ENCODE assay signal across 24 cellular contexts in the genomic region with DNA sequence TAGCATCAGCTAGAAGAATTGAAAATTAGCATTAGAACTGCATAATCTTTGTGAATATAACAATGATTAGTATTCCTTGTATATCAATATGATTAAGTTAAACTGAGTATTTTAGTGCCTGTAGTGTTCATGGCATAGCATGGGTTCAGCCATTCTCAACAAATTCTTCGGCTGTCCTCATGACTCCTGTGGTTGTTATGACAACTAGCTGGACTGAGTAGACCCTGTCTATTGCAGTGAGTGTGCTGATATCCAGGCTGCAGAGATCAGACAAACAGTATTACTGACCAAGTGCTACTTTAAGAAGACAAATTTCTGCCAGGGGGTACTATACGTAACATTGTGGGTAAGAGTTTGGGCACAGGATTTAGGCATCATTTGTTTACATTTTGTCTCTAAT.
"Had no signal": no experiment of that assay in that cellular context is flagged by ENCODE, and none has a peak within 500 bp of the region (broad histone marks: within the 10 kb centered on the region; RNA-seq: fewer than 3 reads in every experiment).

No MANE protein-coding gene starts in this region.

- H3K4me3 Mint-ChIP-seq: dendritic cell treated with granulocyte-macrophage colony-stimulating factor and Interleukin-4, amounts not matched to agents 40 ng/mL and 50 ng/mL, for 4 days; effector memory CD8-positive, alpha-beta T cell; immature natural killer cell; natural killer cell treated with Interleukin-12 subunit alpha and Interleukin-12 subunit beta and Interleukin-15 and Interleukin-18, amount 100 ng/mL, for 72 hours; stimulated activated memory B cell treated with anti-CD40 and anti-IgM and Interleukin-4, amounts not matched to agents 10 μg/mL and 1 μg/mL and 100 μg/mL, for 72 hours; stimulated activated naive CD8-positive, alpha-beta T cell treated with anti-CD3 and anti-CD28 coated beads, Interleukin-15, Interleukin-2, amounts not matched to agents 100 ng/mL and 50 ng/mL, for 24 hours had no signal

- H3K27me3 ChIP-seq: esophagus squamous epithelium, gastroesophageal sphincter, spleen, tibial artery had no signal

- ATAC-seq: effector memory CD8-positive, alpha-beta T cell; gastroesophageal sphincter; left cardiac atrium; left ventricle myocardium superior; natural killer cell treated with Interleukin-12 subunit alpha and Interleukin-12 subunit beta and Interleukin-15 and Interleukin-18, amount 100 ng/mL, for 72 hours; sciatic nerve; stimulated activated memory B cell treated with anti-CD40 and anti-IgM and Interleukin-4, amounts not matched to agents 10 μg/mL and 1 μg/mL and 100 μg/mL, for 72 hours had no signal

- H3K36me3 Mint-ChIP-seq: stimulated activated memory B cell treated with anti-CD40 and anti-IgM and Interleukin-4, amounts not matched to agents 10 μg/mL and 1 μg/mL and 100 μg/mL, for 72 hours had no signal

- H3K4me1 ChIP-seq: esophagus squamous epithelium, gastroesophageal sphincter, spleen, tibial artery had no signal

- H3K4me3 ChIP-seq: esophagus squamous epithelium, gastroesophageal sphincter, lung, psoas muscle, spleen, tibial artery had no signal

- H3K27me3 Mint-ChIP-seq: dendritic cell treated with granulocyte-macrophage colony-stimulating factor and Interleukin-4, amounts not matched to agents 40 ng/mL and 50 ng/mL, for 4 days; stimulated activated memory B cell treated with anti-CD40 and anti-IgM and Interleukin-4, amounts not matched to agents 10 μg/mL and 1 μg/mL and 100 μg/mL, for 72 hours; stimulated activated naive CD8-positive, alpha-beta T cell treated with anti-CD3 and anti-CD28 coated beads, Interleukin-15, Interleukin-2, amounts not matched to agents 100 ng/mL and 50 ng/mL, for 24 hours had no signal

- H3K27ac Mint-ChIP-seq: dendritic cell treated with granulocyte-macrophage colony-stimulating factor and Interleukin-4, amounts not matched to agents 40 ng/mL and 50 ng/mL, for 4 days; effector memory CD8-positive, alpha-beta T cell; immature natural killer cell; natural killer cell treated with Interleukin-12 subunit alpha and Interleukin-12 subunit beta and Interleukin-15 and Interleukin-18, amount 100 ng/mL, for 72 hours; stimulated activated memory B cell treated with anti-CD40 and anti-IgM and Interleukin-4, amounts not matched to agents 10 μg/mL and 1 μg/mL and 100 μg/mL, for 72 hours; stimulated activated naive CD8-positive, alpha-beta T cell treated with anti-CD3 and anti-CD28 coated beads, Interleukin-15, Interleukin-2, amounts not matched to agents 100 ng/mL and 50 ng/mL, for 24 hours had no signal

- H3K4me1 Mint-ChIP-seq: immature natural killer cell; stimulated activated memory B cell treated with anti-CD40 and anti-IgM and Interleukin-4, amounts not matched to agents 10 μg/mL and 1 μg/mL and 100 μg/mL, for 72 hours had no signal

- H3K36me3 ChIP-seq: esophagus squamous epithelium, gastroesophageal sphincter, spleen, tibial artery had no signal

- H3K27ac ChIP-seq: esophagus squamous epithelium, gastroesophageal sphincter, spleen, tibial artery had no signal

- DNase-seq: effector memory CD8-positive, alpha-beta T cell; esophagus squamous epithelium; foreskin fibroblast; glutamatergic neuron; immature natural killer cell; kidney; left cardiac atrium; left ventricle myocardium superior; mesenchymal stem cell; midbrain; psoas muscle; retina; spleen; stimulated activated CD4-positive, alpha-beta T cell treated with anti-CD3 and anti-CD28 coated beads, Interleukin-15, amount 100 ng/mL, for 24 hours; stimulated activated CD4-positive, alpha-beta T cell treated with anti-CD3 and anti-CD28 coated beads, Interleukin-1b, Interleukin-23, amount 100 ng/mL, for 48 hours; stimulated activated CD4-positive, alpha-beta T cell treated with anti-CD3 and anti-CD28 coated beads, Interleukin-4, amount 100 ng/mL, for 24 hours; tibial artery had no signal
